Comparison of ENCODE assay signal across 16 cellular contexts in the genomic region with DNA sequence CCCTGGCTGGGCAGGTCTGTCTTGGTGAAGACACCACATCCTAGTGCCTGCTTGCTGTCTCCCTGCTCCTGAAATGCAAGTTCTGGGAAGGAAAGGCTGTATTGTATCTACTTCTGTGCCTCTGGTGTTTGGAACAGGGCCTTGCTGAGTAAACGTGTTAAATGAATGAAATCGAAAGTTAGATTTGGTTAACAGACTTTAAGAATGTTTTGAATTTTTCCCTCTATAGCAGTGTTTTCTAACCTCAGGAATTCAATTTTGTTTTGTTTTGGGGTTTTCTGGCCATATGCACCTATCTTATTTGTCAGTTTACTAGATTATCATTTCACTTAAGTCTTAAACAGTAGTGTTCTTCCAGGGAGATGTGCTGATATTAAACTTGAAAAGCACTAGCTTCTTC. TPM values are rescaled to one million over a fixed set of nuclear protein-coding genes. Genes with fewer than 3 reads are reported as not detected.
DNase-seq lines count a peak whose midpoint lies in the region; ATAC-seq and TF ChIP-seq lines count a peak whose summit lies in the region.
"Had no signal": no experiment of that assay in that cellular context is flagged by ENCODE, and none has a peak within 500 bp of the region (broad histone marks: within the 10 kb centered on the region; RNA-seq: fewer than 3 reads in every experiment).

No MANE protein-coding gene starts in this region.

- H3K4me3 Mint-ChIP-seq in progenitor cell of endocrine pancreas (ENCODE audit: low read depth) = no peak overlapping the region
- H3K4me3 Mint-ChIP-seq in activated CD4-positive, alpha-beta T cell treated with anti-CD3 and anti-CD28 coated beads for 36 hours = no peak overlapping the region
- H3K4me3 Mint-ChIP-seq in stimulated activated naive CD8-positive, alpha-beta T cell treated with anti-CD3 and anti-CD28 coated beads, Interleukin-15, amount 100 ng/mL, for 72 hours = no peak overlapping the region
- H3K4me3 Mint-ChIP-seq: CD14-positive monocyte had no signal

- no peaks in the 10 kb centered on the region for H3K9me3 Mint-ChIP-seq in progenitor cell of endocrine pancreas (ENCODE audit: low read depth)
- no peaks in the 10 kb centered on the region for H3K9me3 Mint-ChIP-seq in activated CD4-positive, alpha-beta T cell treated with anti-CD3 and anti-CD28 coated beads for 36 hours (ENCODE audit: low read depth)
- no peaks in the 10 kb centered on the region for H3K9me3 Mint-ChIP-seq in stimulated activated naive CD8-positive, alpha-beta T cell treated with anti-CD3 and anti-CD28 coated beads, Interleukin-15, amount 100 ng/mL, for 72 hours
- H3K9me3 Mint-ChIP-seq: CD14-positive monocyte had no signal

- no peaks in the 10 kb centered on the region for H3K27me3 Mint-ChIP-seq in progenitor cell of endocrine pancreas
- no peaks in the 10 kb centered on the region for H3K27me3 Mint-ChIP-seq in activated CD4-positive, alpha-beta T cell treated with anti-CD3 and anti-CD28 coated beads for 36 hours
- no peaks in the 10 kb centered on the region for H3K27me3 Mint-ChIP-seq in stimulated activated naive CD8-positive, alpha-beta T cell treated with anti-CD3 and anti-CD28 coated beads, Interleukin-15, amount 100 ng/mL, for 72 hours

- H3K27me3 ChIP-seq in WERI-Rb-1 (ENCODE audit: insufficient read depth, low read depth, severe bottlenecking) = no peaks in the 10 kb centered on the region
- H3K27me3 ChIP-seq: SJCRH30 had no signal

- peaks cover 5% of the 10 kb centered on the region for H3K9me3 ChIP-seq in WERI-Rb-1 (ENCODE audit: severe bottlenecking)
- H3K9me3 ChIP-seq: SJCRH30 had no signal

- intact Hi-C loops in activated CD4-positive, alpha-beta T cell treated with anti-CD3 and anti-CD28 coated beads for 36 hours (cut with DNase I, micrococcal nuclease) = no loop called here

- no peak for TF ChIP-seq CTCF in GM12864 (IDR thresholded peaks at IDR 0.05; ENCODE audit: low read depth, low read length, missing control alignments)
- TF ChIP-seq CTCF in WERI-Rb-1 (IDR thresholded peaks at IDR 0.05; ENCODE audit: low read depth, low read length) = no peak
- no peak for TF ChIP-seq CTCF in epithelial cell of proximal tubule (conservative IDR thresholded peaks at IDR 0.05; ENCODE audit: low read depth, low read length)
- TF ChIP-seq CTCF in progenitor cell of endocrine pancreas (IDR thresholded peaks at IDR 0.05; ENCODE audit: unreplicated experiment) = no peak

- peak overlapping the region; percentile 84 for H3K27ac Mint-ChIP-seq in progenitor cell of endocrine pancreas
- H3K27ac Mint-ChIP-seq in activated CD4-positive, alpha-beta T cell treated with anti-CD3 and anti-CD28 coated beads for 36 hours = no peak overlapping the region
- no peak overlapping the region for H3K27ac Mint-ChIP-seq in stimulated activated naive CD8-positive, alpha-beta T cell treated with anti-CD3 and anti-CD28 coated beads, Interleukin-15, amount 100 ng/mL, for 72 hours
- H3K27ac Mint-ChIP-seq: CD14-positive monocyte had no signal

- no peak for ATAC-seq in activated CD4-positive, alpha-beta T cell treated with anti-CD3 and anti-CD28 coated beads for 36 hours
- no peak for ATAC-seq in stimulated activated naive CD8-positive, alpha-beta T cell treated with anti-CD3 and anti-CD28 coated beads, Interleukin-15, amount 100 ng/mL, for 72 hours

- H3K36me3 Mint-ChIP-seq in progenitor cell of endocrine pancreas (ENCODE audit: insufficient read depth) = peaks cover 8% of the 10 kb centered on the region
- peaks cover 34% of the 10 kb centered on the region for H3K36me3 Mint-ChIP-seq in activated CD4-positive, alpha-beta T cell treated with anti-CD3 and anti-CD28 coated beads for 36 hours (ENCODE audit: low read depth)

- peaks cover 43% of the 10 kb centered on the region for H3K36me3 ChIP-seq in WERI-Rb-1

- peak overlapping the region; percentile 50 for H3K27ac ChIP-seq in WERI-Rb-1
- H3K27ac ChIP-seq: GM23248, SJCRH30 had no signal

- POLR2A ChIA-PET in activated CD4-positive, alpha-beta T cell treated with anti-CD3 and anti-CD28 coated beads for 36 hours (lab: Charles Lee) = no interaction called here

- peak overlapping the region; percentile 15 for H3K4me3 ChIP-seq in GM12864 (ENCODE audit: low read depth, low read length)
- no peak overlapping the region for H3K4me3 ChIP-seq in WERI-Rb-1 (ENCODE audit: low read depth, low read length)
- H3K4me3 ChIP-seq in epithelial cell of proximal tubule (ENCODE audit: low read depth, low read length) = peak overlapping the region; percentile 22
- H3K4me3 ChIP-seq: GM23248, SJCRH30 had no signal

- H3K4me1 Mint-ChIP-seq in progenitor cell of endocrine pancreas (ENCODE audit: low read depth) = peaks cover 39% of the 10 kb centered on the region
- H3K4me1 Mint-ChIP-seq in activated CD4-positive, alpha-beta T cell treated with anti-CD3 and anti-CD28 coated beads for 36 hours = peaks cover 8% of the 10 kb centered on the region
- H3K4me1 Mint-ChIP-seq in stimulated activated naive CD8-positive, alpha-beta T cell treated with anti-CD3 and anti-CD28 coated beads, Interleukin-15, amount 100 ng/mL, for 72 hours = no peaks in the 10 kb centered on the region

- DNase-seq in GM12864 (ENCODE audit: low read depth) (no peak), WERI-Rb-1 (no peak), epithelial cell of proximal tubule (ENCODE audit: low read depth) (no peak), progenitor cell of endocrine pancreas (ENCODE audit: low spot score, unreplicated experiment) (no peak), SIG-M5 (lab: John Stamatoyannopoulos, UW) (no peak), RKO (ENCODE audit: low spot score) (no peak)
- DNase-seq in activated CD4-positive, alpha-beta T cell treated with anti-CD3 and anti-CD28 coated beads for 36 hours = no peak
- DNase-seq in stimulated activated naive CD8-positive, alpha-beta T cell treated with anti-CD3 and anti-CD28 coated beads, Interleukin-15, amount 100 ng/mL, for 72 hours = no peak
- DNase-seq: COR-L47, GM23248, NCI-H1092 treated with DMSO at 0.1 percent for 48 hours, NCI-H187 treated with DMSO at 0.1 percent for 48 hours, NCI-H2171, SJCRH30, SW 1271 had no signal

- CTCF ChIA-PET in activated CD4-positive, alpha-beta T cell treated with anti-CD3 and anti-CD28 coated beads for 36 hours (lab: Charles Lee) = no interaction called here

RNA-seq across cellular contexts. Expression of gene FARP2, which starts 20.7 kb away (rescaled TPM):
- 34.2 and 43.3 TPM in 2 replicates for total RNA-seq in epithelial cell of proximal tubule
- total RNA-seq in progenitor cell of endocrine pancreas = 63.6 and 67.0 TPM in 2 replicates
- total RNA-seq in activated CD4-positive, alpha-beta T cell treated with anti-CD3 and anti-CD28 coated beads for 36 hours = 10 to 100 TPM; 29.0 to 30.7 TPM
